Comparison of ENCODE assay signal across 17 cellular contexts in genomic region chr1:1531947-1532346, GRCh38. TPM values are rescaled to one million over a fixed set of nuclear protein-coding genes. Genes with fewer than 3 reads are reported as not detected.
DNase-seq lines count a peak whose midpoint lies in the region; ATAC-seq, FAIRE-seq and TF ChIP-seq lines count a peak whose summit lies in the region.
"Had no signal": no experiment of that assay in that cellular context is flagged by ENCODE, and none has a peak within 500 bp of the region (broad histone marks: within the 10 kb centered on the region; RNA-seq: fewer than 3 reads in every experiment).

No MANE protein-coding gene starts in this region.

- ATAC-seq in Panc1 (no peak), foreskin keratinocyte (no peak), GM19324 (IDR thresholded peaks at IDR 0.05; ENCODE audit: low FRiP score, unreplicated experiment) (no peak)
- ATAC-seq: CD8-positive, alpha-beta T cell; HCT116 had no signal

- no peaks in the 10 kb centered on the region for H3K27me3 Mint-ChIP-seq in chondrocyte (ENCODE audit: low read depth)
- H3K27me3 Mint-ChIP-seq: B cell had no signal

- H3K9me3 ChIP-seq in Panc1 (ENCODE audit: control insufficient read depth, insufficient read depth, low read depth, low read length) = no peaks in the 10 kb centered on the region

- no peak for FAIRE-seq in HTR-8/SVneo (lab: Jason Lieb, UNC)

- CTCF ChIA-PET in Panc1 (lab: Charles Lee) = no interaction called here

- no peak overlapping the region for H3K27ac Mint-ChIP-seq in chondrocyte (ENCODE audit: unreplicated experiment)
- H3K27ac Mint-ChIP-seq: B cell; CD8-positive, alpha-beta T cell had no signal

- H3K4me3 ChIP-seq in Panc1 (ENCODE audit: low read depth in 2 of 2, low read length in 2 of 2) = no peak overlapping the region
- H3K4me3 ChIP-seq: BLaER1 treated with 17β-estradiol and CSF1 and Interleukin-3, amounts not matched to agents 10 nM and 100 nM; GM23248 had no signal

- peak; percentile 3 for DNase-seq in NOMO-1 treated with DMSO at 0.1 percent for 48 hours (lab: John Stamatoyannopoulos, UW; ENCODE audit: unreplicated experiment)
- DNase-seq in NOMO-1 treated with dmso at 0.1 percent for 144 hours (lab: John Stamatoyannopoulos, UW; ENCODE audit: unreplicated experiment) = no peak
- no peak for DNase-seq in Panc1 (ENCODE audit: low read depth, low spot score)
- DNase-seq in foreskin keratinocyte = peak; percentile 3 to 28
- DNase-seq in chondrocyte (ENCODE audit: low spot score) = no peak
- no peak for DNase-seq in HTR-8/SVneo (ENCODE audit: insufficient read length, low spot score)
- no peak for DNase-seq in GM13977 (ENCODE audit: low spot score)
- DNase-seq: 8988T; Calu3; CD8-positive, alpha-beta T cell; GDM1; GM23248 had no signal

- TF ChIP-seq CTCF in Panc1 (IDR thresholded peaks at IDR 0.05) (no peak), foreskin keratinocyte (conservative IDR thresholded peaks at IDR 0.05) (no peak), chondrocyte (IDR thresholded peaks at IDR 0.05) (no peak), GM13977 (IDR thresholded peaks at IDR 0.05; ENCODE audit: extremely low read depth, insufficient read depth, missing control alignments) (no peak)

- POLR2A ChIA-PET in Panc1 (lab: Charles Lee) = no interaction called here

- peaks cover 5% of the 10 kb centered on the region for H3K9me3 Mint-ChIP-seq in chondrocyte (ENCODE audit: low read depth)

- H3K36me3 ChIP-seq in Panc1 (ENCODE audit: control insufficient read depth, insufficient read depth, low read length) = no peaks in the 10 kb centered on the region

- in situ Hi-C loops in Panc1 (cut with HindIII; ENCODE audit: low pct_unique_long_range_greater_than_20kb, low sequenced_read_pairs) = no loop called here
- in situ Hi-C loops in GM13977 (cut with MboI; ENCODE audit: low pct_unique_long_range_greater_than_20kb, low sequenced_read_pairs, unreplicated experiment) = no loop called here

- intact Hi-C loops in Panc1 (cut with micrococcal nuclease; ENCODE audit: unreplicated experiment) = no loop called here

- H3K4me1 Mint-ChIP-seq in chondrocyte (ENCODE audit: low read depth) = no peaks in the 10 kb centered on the region
- H3K4me1 Mint-ChIP-seq: B cell had no signal

- H3K27me3 ChIP-seq in Panc1 (ENCODE audit: control insufficient read depth, insufficient read depth, low read length) (no peaks in the 10 kb centered on the region), foreskin keratinocyte (no peaks in the 10 kb centered on the region)
- H3K27me3 ChIP-seq: BLaER1 treated with 17β-estradiol and CSF1 and Interleukin-3, amounts not matched to agents 10 nM and 100 nM had no signal

- no peaks in the 10 kb centered on the region; the same call in none of the 2 replicates for H3K4me1 ChIP-seq in Panc1 (ENCODE audit: control insufficient read depth, insufficient read depth, low read length)
- H3K4me1 ChIP-seq in foreskin keratinocyte = no peaks in the 10 kb centered on the region

- BruUV-seq in Panc1 (replicated peaks; lab: Mats Ljungman, UMichigan) = TSS peak; percentile 84

- H3K36me3 Mint-ChIP-seq in chondrocyte (ENCODE audit: low read depth) = peaks cover 13% of the 10 kb centered on the region

- H3K4me3 Mint-ChIP-seq in chondrocyte (ENCODE audit: unreplicated experiment) = no peak overlapping the region
- H3K4me3 Mint-ChIP-seq: B cell; CD8-positive, alpha-beta T cell had no signal

- H3K27ac ChIP-seq in Panc1 (ENCODE audit: low read length) = no peak overlapping the region
- no peak overlapping the region for H3K27ac ChIP-seq in foreskin keratinocyte
- H3K27ac ChIP-seq: BLaER1 treated with 17β-estradiol and CSF1 and Interleukin-3, amounts not matched to agents 10 nM and 100 nM; GM23248 had no signal

RNA-seq across cellular contexts. Expression of gene TMEM240, which starts 8.5 kb away (rescaled TPM):
- total RNA-seq in Panc1 (2021; ENCODE audit: unreplicated experiment) (4.1 TPM), foreskin keratinocyte (0.28 and 0.37 TPM in 2 replicates), chondrocyte (3.6 to 6.1 TPM (median 5.8 TPM) in 3 replicates)
- polyA plus RNA-seq in Panc1 (2012; ENCODE audit: insufficient read length) = 4.4 TPM
- polyA plus RNA-seq in foreskin keratinocyte = 0.79 TPM in 2 replicates
- total RNA-seq: H4 had no signal

RNA-seq across cellular contexts. Expression of gene ATAD3A, which starts 20.0 kb away (rescaled TPM):
- total RNA-seq in Panc1 (2021; ENCODE audit: unreplicated experiment) = 57.5 TPM
- 57.5 TPM for polyA plus RNA-seq in Panc1 (2012; ENCODE audit: insufficient read length)
- total RNA-seq in foreskin keratinocyte = 59.5 and 60.1 TPM in 2 replicates
- polyA plus RNA-seq in foreskin keratinocyte = 64.4 and 66.8 TPM in 2 replicates
- total RNA-seq in chondrocyte = 29.9 to 39.6 TPM (median 34.6 TPM) in 3 replicates

RNA-seq across cellular contexts. Expression of gene SSU72, which starts 42.7 kb away (rescaled TPM):
- total RNA-seq in Panc1 (2021; ENCODE audit: unreplicated experiment) = 217 TPM
- 240 TPM for polyA plus RNA-seq in Panc1 (2012; ENCODE audit: insufficient read length)
- 106 and 121 TPM in 2 replicates for total RNA-seq in foreskin keratinocyte
- 167 and 179 TPM in 2 replicates for polyA plus RNA-seq in foreskin keratinocyte
- total RNA-seq in chondrocyte = 99.7 to 129 TPM (median 100 TPM) in 3 replicates

Comparison
In these comparisons a context has a peak if more than half of its experiments do, and no peak if none do; other contexts are left out.
1. DNase-seq: peak in NOMO-1 treated with DMSO at 0.1 percent for 48 hours (single experiment) and foreskin keratinocyte (2 of 2); none in NOMO-1 treated with dmso at 0.1 percent for 144 hours (single experiment), Panc1 (single experiment), chondrocyte (single experiment), HTR-8/SVneo (single experiment) and GM13977 (single experiment).